In the genomic region with DNA sequence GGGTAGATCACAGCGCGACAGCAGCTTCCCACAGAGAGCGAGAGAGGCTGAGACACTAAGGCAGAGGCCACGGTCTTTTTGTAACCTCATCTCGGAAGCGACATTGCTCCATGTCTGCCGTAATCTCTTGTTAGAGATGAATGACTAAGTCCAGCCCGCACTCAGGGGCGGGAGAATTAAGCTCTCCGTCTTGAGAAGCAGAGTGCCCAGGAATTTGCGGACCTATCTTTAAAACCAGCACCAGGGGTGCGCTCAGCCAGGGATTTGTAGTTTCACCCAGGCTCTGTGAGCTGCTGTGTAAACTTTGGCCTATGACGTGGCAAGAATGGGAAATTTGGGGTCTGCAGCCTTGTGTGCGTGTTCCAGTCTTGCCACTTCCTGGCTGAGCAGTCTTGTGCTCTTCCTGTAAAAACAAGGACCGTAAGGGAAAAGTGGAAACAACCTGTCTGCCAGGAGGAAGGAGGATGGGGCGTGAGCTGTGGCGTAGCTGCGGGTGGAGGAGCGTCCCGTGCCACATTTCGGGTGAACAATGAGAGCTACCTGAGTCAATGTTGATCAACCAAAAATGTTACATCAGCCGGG, we compare ENCODE assay signal across 1 cellular context.
TF ChIP-seq lines count a peak whose summit lies in the region.

No MANE protein-coding gene starts in this region.

TF ChIP-seq in K562, 482 proteins besides CTCF, POLR2A, EP300 and RAD21:
- TF ChIP-seq ZNF354B (CRISPR knock-in tag; IDR thresholded peaks at IDR 0.05) (no peak), JUND (IDR thresholded peaks at IDR 0.05; ENCODE audit: borderline replicate concordance, low read depth, low read length) (peak; percentile 37; the same call in 1 of the 2 replicates), JUND (tag; IDR thresholded peaks at IDR 0.05; ENCODE audit: borderline replicate concordance, low read depth, low read length) (no peak), CREB1 (IDR thresholded peaks at IDR 0.05) (no peak), CREB1 (CRISPR knock-in tag; IDR thresholded peaks at IDR 0.05) (no peak), NR2C2 (CRISPR knock-in tag; IDR thresholded peaks at IDR 0.05) (no peak), NR2C2 (tag; IDR thresholded peaks at IDR 0.05) (peak; percentile 25; the same call in 1 of the 2 replicates), RBM17 (IDR thresholded peaks at IDR 0.05; ENCODE audit: borderline replicate concordance, low read depth, low read length) (no peak), KAT8 (IDR thresholded peaks at IDR 0.05; ENCODE audit: low read depth) (no peak), ZNF224 (CRISPR knock-in tag; IDR thresholded peaks at IDR 0.05) (no peak), NR3C1 (CRISPR knock-in tag; IDR thresholded peaks at IDR 0.05) (no peak), HLTF (IDR thresholded peaks at IDR 0.05) (no peak), TAF9B (IDR thresholded peaks at IDR 0.05; ENCODE audit: partially characterized antibody) (no peak), JUN (IDR thresholded peaks at IDR 0.05; ENCODE audit: borderline replicate concordance, low read depth, low read length) (no peak), JUN (CRISPR knock-in tag; IDR thresholded peaks at IDR 0.05; ENCODE audit: borderline replicate concordance) (0 out of 2 replicates have a peak, but pooled peaks have one; percentile 14), ATF1 (CRISPR knock-in tag; IDR thresholded peaks at IDR 0.05) (no peak), ATF1 (tag; IDR thresholded peaks at IDR 0.05) (peak; percentile 32; the same call in 1 of the 2 replicates), IFI16 (CRISPR knock-in tag; IDR thresholded peaks at IDR 0.05) (no peak), FOSL1 (tag; conservative IDR thresholded peaks at IDR 0.05) (peak; percentile 75), CEBPB (tag; IDR thresholded peaks at IDR 0.05) (0 out of 2 replicates have a peak, but pooled peaks have one; percentile 21), ERF (CRISPR knock-in tag; IDR thresholded peaks at IDR 0.05) (no peak), NBN (IDR thresholded peaks at IDR 0.05; ENCODE audit: low read depth) (no peak), EGR1 (conservative IDR thresholded peaks at IDR 0.05) (no peak), ZNF507 (tag; conservative IDR thresholded peaks at IDR 0.05) (no peak), EWSR1 (IDR thresholded peaks at IDR 0.05; ENCODE audit: borderline replicate concordance, low read depth, partially characterized antibody) (no peak), BCOR (IDR thresholded peaks at IDR 0.05) (no peak), BHLHE40 (IDR thresholded peaks at IDR 0.05; ENCODE audit: low read length) (no peak)
- TF ChIP-seq, protein P1, sequence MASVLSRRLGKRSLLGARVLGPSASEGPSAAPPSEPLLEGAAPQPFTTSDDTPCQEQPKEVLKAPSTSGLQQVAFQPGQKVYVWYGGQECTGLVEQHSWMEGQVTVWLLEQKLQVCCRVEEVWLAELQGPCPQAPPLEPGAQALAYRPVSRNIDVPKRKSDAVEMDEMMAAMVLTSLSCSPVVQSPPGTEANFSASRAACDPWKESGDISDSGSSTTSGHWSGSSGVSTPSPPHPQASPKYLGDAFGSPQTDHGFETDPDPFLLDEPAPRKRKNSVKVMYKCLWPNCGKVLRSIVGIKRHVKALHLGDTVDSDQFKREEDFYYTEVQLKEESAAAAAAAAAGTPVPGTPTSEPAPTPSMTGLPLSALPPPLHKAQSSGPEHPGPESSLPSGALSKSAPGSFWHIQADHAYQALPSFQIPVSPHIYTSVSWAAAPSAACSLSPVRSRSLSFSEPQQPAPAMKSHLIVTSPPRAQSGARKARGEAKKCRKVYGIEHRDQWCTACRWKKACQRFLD (CRISPR knock-in tag; IDR thresholded peaks at IDR 0.05), result peak; percentile 47; the same call in 1 of the 2 replicates
